Comparison of ENCODE assay signal across 1 cellular context in the genomic region with DNA sequence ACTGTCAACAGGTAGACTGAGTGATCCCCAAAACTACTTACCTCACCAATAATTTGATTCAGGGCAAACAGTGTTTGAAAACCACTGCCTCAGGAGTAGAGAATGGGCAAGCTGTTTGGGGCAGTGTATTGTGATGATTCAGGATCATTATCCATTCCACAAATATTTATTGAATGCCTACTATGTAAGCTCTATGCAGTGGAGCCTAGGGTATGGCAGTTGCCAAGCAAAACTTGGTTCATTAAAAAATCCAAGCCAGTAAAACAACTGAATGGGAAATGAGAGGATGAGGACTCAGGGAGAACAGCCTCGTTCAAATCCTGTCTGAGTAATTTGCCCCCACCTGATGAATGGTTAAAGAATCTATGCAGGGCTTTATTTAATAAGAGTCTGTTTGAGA.
TF ChIP-seq lines count a peak whose summit lies in the region.

No MANE protein-coding gene starts in this region.

TF ChIP-seq in IMR-90, 13 proteins besides CTCF, POLR2A, EP300 and RAD21:
- TF ChIP-seq, protein P1, sequence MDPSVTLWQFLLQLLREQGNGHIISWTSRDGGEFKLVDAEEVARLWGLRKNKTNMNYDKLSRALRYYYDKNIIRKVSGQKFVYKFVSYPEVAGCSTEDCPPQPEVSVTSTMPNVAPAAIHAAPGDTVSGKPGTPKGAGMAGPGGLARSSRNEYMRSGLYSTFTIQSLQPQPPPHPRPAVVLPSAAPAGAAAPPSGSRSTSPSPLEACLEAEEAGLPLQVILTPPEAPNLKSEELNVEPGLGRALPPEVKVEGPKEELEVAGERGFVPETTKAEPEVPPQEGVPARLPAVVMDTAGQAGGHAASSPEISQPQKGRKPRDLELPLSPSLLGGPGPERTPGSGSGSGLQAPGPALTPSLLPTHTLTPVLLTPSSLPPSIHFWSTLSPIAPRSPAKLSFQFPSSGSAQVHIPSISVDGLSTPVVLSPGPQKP (IDR thresholded peaks at IDR 0.05; ENCODE audit: borderline replicate concordance, low read depth, low read length), result no peak
- TF ChIP-seq NFE2L2 (IDR thresholded peaks at IDR 0.05; ENCODE audit: low read depth, low read length), result no peak
- TF ChIP-seq RCOR1 (IDR thresholded peaks at IDR 0.05; ENCODE audit: insufficient replicate concordance, low read length), result no peak
- no peak for TF ChIP-seq FOS (IDR thresholded peaks at IDR 0.05; ENCODE audit: low read depth, low read length)
- no peak for TF ChIP-seq SMC3 (IDR thresholded peaks at IDR 0.05; ENCODE audit: low read depth, low read length)
